8 cellular contexts compared by ENCODE assay signal in the genomic region with DNA sequence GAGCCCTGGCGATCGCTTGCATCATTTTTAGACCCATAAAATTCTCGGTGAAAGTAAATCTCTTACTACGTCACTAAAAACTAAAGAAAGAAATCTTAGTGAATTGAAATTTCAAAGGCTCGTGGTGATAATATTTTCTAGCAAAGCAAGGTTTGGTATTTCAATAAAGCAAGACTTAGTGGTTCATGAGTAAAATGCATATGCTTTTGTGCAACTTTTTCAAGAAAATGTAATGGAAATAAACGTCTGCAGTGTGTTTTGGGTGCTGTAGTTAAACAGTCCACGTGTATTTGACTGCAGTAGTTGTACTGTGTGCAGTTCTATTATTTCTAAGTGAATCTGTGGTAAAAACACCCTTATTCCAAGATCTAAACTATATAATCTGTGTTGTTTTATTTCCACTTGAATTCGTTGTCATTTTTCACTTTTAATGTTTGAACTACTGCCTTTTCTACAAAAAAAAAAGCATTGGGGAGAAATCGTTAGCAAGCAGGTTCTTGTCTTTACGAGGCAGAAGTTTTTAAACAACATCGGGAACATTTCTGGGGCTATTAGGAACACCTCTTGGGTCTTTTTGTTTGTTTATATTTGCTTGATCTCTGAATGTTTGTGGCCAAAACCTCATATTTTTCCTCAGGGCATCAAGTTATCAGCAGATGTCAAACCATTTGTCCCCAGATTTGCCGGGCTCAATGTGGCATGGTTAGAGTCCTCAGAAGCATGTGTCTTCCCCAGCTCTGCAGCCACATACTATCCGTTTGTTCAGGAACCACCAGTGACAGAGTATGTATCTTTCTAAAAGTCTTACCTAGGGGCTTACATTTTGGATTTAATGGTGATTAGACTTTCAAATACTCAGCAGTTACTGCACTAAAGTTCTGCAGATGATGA. TPM values are rescaled to one million over a fixed set of nuclear protein-coding genes. Genes with fewer than 3 reads are reported as not detected.
DNase-seq lines count a peak whose midpoint lies in the region; ATAC-seq, FAIRE-seq and TF ChIP-seq lines count a peak whose summit lies in the region.

No MANE protein-coding gene starts in this region.

- TF ChIP-seq CTCF in kidney (IDR thresholded peaks at IDR 0.05; ENCODE audit: borderline replicate concordance, extremely low read depth, insufficient read depth) (no peak), GM20000 (IDR thresholded peaks at IDR 0.05; ENCODE audit: extremely low read depth, missing control alignments) (no peak)

- H3K27ac ChIP-seq in kidney (ENCODE audit: low read depth in 2 of 2, low read length in 2 of 2) (peak overlapping the region; percentile 98 to 99), substantia nigra (ENCODE audit: low read depth, low read length, poor library complexity, severe bottlenecking) (peak overlapping the region; percentile 94)

- no peaks in the 10 kb centered on the region for H3K9me3 ChIP-seq in kidney (ENCODE audit: control insufficient read depth in 1 of 2, low read length in 2 of 2)

- peak; percentile 57 for FAIRE-seq in kidney (lab: Jason Lieb, UNC)
- FAIRE-seq in urothelium cell line (lab: Jason Lieb, UNC): no peak

- intact Hi-C loops in kidney (cut with DNase I): no loop called here

- peaks cover 35% of the 10 kb centered on the region for H3K36me3 Mint-ChIP-seq in activated naive CD4-positive, alpha-beta T cell treated with anti-CD3 and anti-CD28 coated beads, Interleukin-2, amount 50 U/mL, for 24 hours
- peaks cover 39% of the 10 kb centered on the region for H3K36me3 Mint-ChIP-seq in activated naive CD8-positive, alpha-beta T cell treated with anti-CD3 and anti-CD28 coated beads, Interleukin-2, amount 10 ng/mL, durations not matched to agents 7 days and 5 days

- POLR2A ChIA-PET in activated naive CD8-positive, alpha-beta T cell treated with anti-CD3 and anti-CD28 coated beads, Interleukin-2, amount 10 ng/mL, durations not matched to agents 7 days and 5 days (lab: Charles Lee): interaction anchor here (0.6 to 2.1 kb wide), 5 partner anchors 8 to 179 kb away, joined by 3 to 11 read pairs (median 4); a partner anchor contains a TSS

- H3K4me1 Mint-ChIP-seq in activated naive CD4-positive, alpha-beta T cell treated with anti-CD3 and anti-CD28 coated beads, Interleukin-2, amount 50 U/mL, for 24 hours: peaks cover 70% of the 10 kb centered on the region
- peaks cover 48% of the 10 kb centered on the region for H3K4me1 Mint-ChIP-seq in activated naive CD8-positive, alpha-beta T cell treated with anti-CD3 and anti-CD28 coated beads, Interleukin-2, amount 10 ng/mL, durations not matched to agents 7 days and 5 days

- H3K4me3 Mint-ChIP-seq in activated naive CD4-positive, alpha-beta T cell treated with anti-CD3 and anti-CD28 coated beads, Interleukin-2, amount 50 U/mL, for 24 hours: peak overlapping the region; percentile 95
- peak overlapping the region; percentile 88 for H3K4me3 Mint-ChIP-seq in activated naive CD8-positive, alpha-beta T cell treated with anti-CD3 and anti-CD28 coated beads, Interleukin-2, amount 10 ng/mL, durations not matched to agents 7 days and 5 days

- no peaks in the 10 kb centered on the region for H3K27me3 Mint-ChIP-seq in activated naive CD4-positive, alpha-beta T cell treated with anti-CD3 and anti-CD28 coated beads, Interleukin-2, amount 50 U/mL, for 24 hours
- H3K27me3 Mint-ChIP-seq in activated naive CD8-positive, alpha-beta T cell treated with anti-CD3 and anti-CD28 coated beads, Interleukin-2, amount 10 ng/mL, durations not matched to agents 7 days and 5 days: no peaks in the 10 kb centered on the region

- peaks cover 13 to 16% of the 10 kb centered on the region in 2 donors for H3K4me1 ChIP-seq in kidney (ENCODE audit: control insufficient read depth in 1 of 2, insufficient read depth in 1 of 2, low read depth in 1 of 2, low read length in 2 of 2)

- peak overlapping the region; percentile 63 to 77 for H3K4me3 ChIP-seq in kidney (ENCODE audit: low read length in 2 of 2)

- peak overlapping the region; percentile 98 for H3K27ac Mint-ChIP-seq in activated naive CD4-positive, alpha-beta T cell treated with anti-CD3 and anti-CD28 coated beads, Interleukin-2, amount 50 U/mL, for 24 hours
- peak overlapping the region; percentile 95 for H3K27ac Mint-ChIP-seq in activated naive CD8-positive, alpha-beta T cell treated with anti-CD3 and anti-CD28 coated beads, Interleukin-2, amount 10 ng/mL, durations not matched to agents 7 days and 5 days

- peaks cover 0 to 3% of the 10 kb centered on the region in 2 donors for H3K36me3 ChIP-seq in kidney (ENCODE audit: control insufficient read depth in 1 of 2, insufficient read depth in 2 of 2, low read length in 2 of 2)

- peak overlapping the region; percentile 18 to 90 for H3K9ac ChIP-seq in kidney (ENCODE audit: low read length in 2 of 2)

- ATAC-seq in activated naive CD8-positive, alpha-beta T cell treated with anti-CD3 and anti-CD28 coated beads, Interleukin-2, amount 10 ng/mL, durations not matched to agents 7 days and 5 days (ENCODE audit: low read depth): no peak

- H3K9me3 Mint-ChIP-seq in activated naive CD4-positive, alpha-beta T cell treated with anti-CD3 and anti-CD28 coated beads, Interleukin-2, amount 50 U/mL, for 24 hours: no peaks in the 10 kb centered on the region
- H3K9me3 Mint-ChIP-seq in activated naive CD8-positive, alpha-beta T cell treated with anti-CD3 and anti-CD28 coated beads, Interleukin-2, amount 10 ng/mL, durations not matched to agents 7 days and 5 days: no peaks in the 10 kb centered on the region

- DNase-seq in activated naive CD4-positive, alpha-beta T cell treated with Interleukin-2 at 50 U/mL for 16 hours: no peak
- DNase-seq in activated naive CD8-positive, alpha-beta T cell treated with anti-CD3 and anti-CD28 coated beads, Interleukin-2, amount 10 ng/mL, durations not matched to agents 7 days and 5 days: no peak
- DNase-seq in kidney (no peak), substantia nigra (lab: John Stamatoyannopoulos, UW) (no peak), mucosa of gallbladder (ENCODE audit: low spot score) (no peak), GM20000 (ENCODE audit: low spot score) (no peak), urothelium cell line (ENCODE audit: low spot score) (no peak)

RNA-seq across cellular contexts. Expression of a gene that starts 1.0 kb away (rescaled TPM):
- 10 to 100 TPM; 56.4 to 59.4 TPM for total RNA-seq in activated naive CD8-positive, alpha-beta T cell treated with anti-CD3 and anti-CD28 coated beads, Interleukin-2, amount 10 ng/mL, durations not matched to agents 7 days and 5 days
- 59.8 TPM for total RNA-seq in kidney
- polyA plus RNA-seq in kidney (ENCODE audit: insufficient read depth, low read depth, low replicate concordance): 27.0 TPM
- 36.5 TPM for total RNA-seq in mucosa of gallbladder

RNA-seq across cellular contexts. Expression of a gene that starts 8.3 kb away (rescaled TPM):
- total RNA-seq in activated naive CD8-positive, alpha-beta T cell treated with anti-CD3 and anti-CD28 coated beads, Interleukin-2, amount 10 ng/mL, durations not matched to agents 7 days and 5 days: 100 to 1,000 TPM; 114 to 126 TPM
- 7.0 TPM for total RNA-seq in kidney
- polyA plus RNA-seq in kidney (ENCODE audit: insufficient read depth, low read depth, low replicate concordance): 72.8 TPM
- 10.6 TPM for total RNA-seq in mucosa of gallbladder
